ENCODE assay signal across 1 cellular context in the genomic region with DNA sequence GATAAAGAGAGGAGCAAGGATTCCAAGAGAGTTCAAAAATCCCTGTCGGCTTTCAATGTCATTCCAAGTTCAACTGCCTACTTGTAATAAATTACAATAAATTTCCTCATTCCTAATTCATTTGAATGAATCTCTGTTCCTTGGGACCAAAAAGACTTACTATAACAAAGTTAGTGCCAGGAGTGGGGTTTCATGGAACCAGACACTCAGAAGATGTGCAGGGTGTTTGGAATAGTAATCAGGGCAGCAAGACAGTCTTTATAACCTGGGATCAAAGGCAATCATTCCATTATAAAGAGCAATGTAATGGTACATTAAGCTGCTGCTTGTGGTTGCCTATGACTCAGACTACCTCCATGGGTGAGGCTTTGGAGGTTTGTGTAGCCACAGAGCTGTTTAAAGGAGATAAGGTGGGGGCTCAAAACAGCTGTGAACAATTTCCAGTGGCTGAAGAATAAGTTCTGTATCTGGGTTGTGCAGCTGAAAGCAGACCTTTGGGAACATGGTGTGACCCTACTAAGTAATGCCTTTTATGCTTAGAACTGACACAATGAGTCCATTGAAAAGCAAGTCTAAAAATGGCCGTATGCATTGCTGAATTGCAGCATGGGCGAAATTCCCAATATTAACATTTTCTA.
TF ChIP-seq lines count a peak whose summit lies in the region.

No MANE protein-coding gene starts in this region.

TF ChIP-seq in K562, 482 proteins besides CTCF, POLR2A, EP300 and RAD21 (continued from another document and continues in another):
- TF ChIP-seq, protein P1, sequence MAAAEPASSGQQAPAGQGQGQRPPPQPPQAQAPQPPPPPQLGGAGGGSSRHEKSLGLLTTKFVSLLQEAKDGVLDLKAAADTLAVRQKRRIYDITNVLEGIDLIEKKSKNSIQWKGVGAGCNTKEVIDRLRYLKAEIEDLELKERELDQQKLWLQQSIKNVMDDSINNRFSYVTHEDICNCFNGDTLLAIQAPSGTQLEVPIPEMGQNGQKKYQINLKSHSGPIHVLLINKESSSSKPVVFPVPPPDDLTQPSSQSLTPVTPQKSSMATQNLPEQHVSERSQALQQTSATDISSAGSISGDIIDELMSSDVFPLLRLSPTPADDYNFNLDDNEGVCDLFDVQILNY (CRISPR knock-in tag; IDR thresholded peaks at IDR 0.05) = no peak
- TF ChIP-seq CCAR2 (IDR thresholded peaks at IDR 0.05; ENCODE audit: low read depth, low read length) (no peak), TEAD1 (CRISPR knock-in tag; IDR thresholded peaks at IDR 0.05) (no peak), BACH1 (tag; IDR thresholded peaks at IDR 0.05) (no peak), ZSCAN29 (IDR thresholded peaks at IDR 0.05) (no peak), ZNF444 (CRISPR knock-in tag; IDR thresholded peaks at IDR 0.05) (no peak), ZFX (CRISPR knock-in tag; IDR thresholded peaks at IDR 0.05) (no peak), KDM1A (IDR thresholded peaks at IDR 0.05) (peak; percentile 56 to 71; a peak in 3 of 4 replicates), ZNF263 (CRISPR knock-in tag; IDR thresholded peaks at IDR 0.05; ENCODE audit: borderline replicate concordance) (no peak), ERF (CRISPR knock-in tag; IDR thresholded peaks at IDR 0.05) (no peak), ZNF282 (CRISPR knock-in tag; IDR thresholded peaks at IDR 0.05) (no peak), SMARCC2 (IDR thresholded peaks at IDR 0.05; ENCODE audit: low read depth) (peak; percentile 81), ZNF699 (CRISPR knock-in tag; IDR thresholded peaks at IDR 0.05; ENCODE audit: insufficient replicate concordance) (no peak), ZBTB1 (CRISPR knock-in tag; IDR thresholded peaks at IDR 0.05; ENCODE audit: borderline replicate concordance, low read depth) (no peak; the same call in 1 of the 2 replicates), KAT7 (CRISPR knock-in tag; IDR thresholded peaks at IDR 0.05; ENCODE audit: borderline replicate concordance) (no peak), ZBED1 (IDR thresholded peaks at IDR 0.05) (no peak), FOXK2 (conservative IDR thresholded peaks at IDR 0.05 in 1 of 2, IDR thresholded peaks at IDR 0.05 in 1 of 2; ENCODE audit: low read depth in 2 of 2) (no peak), GTF2A2 (tag; IDR thresholded peaks at IDR 0.05) (no peak), SNIP1 (IDR thresholded peaks at IDR 0.05; ENCODE audit: low read depth) (no peak), ZNF561 (CRISPR knock-in tag; conservative IDR thresholded peaks at IDR 0.05) (no peak), POLR3A (IDR thresholded peaks at IDR 0.05; ENCODE audit: borderline replicate concordance, extremely low read depth, insufficient read depth, insufficient read length) (no peak), XRCC4 (IDR thresholded peaks at IDR 0.05; ENCODE audit: extremely low read depth, insufficient read depth, insufficient read length) (no peak)
- TF ChIP-seq, protein P2, sequence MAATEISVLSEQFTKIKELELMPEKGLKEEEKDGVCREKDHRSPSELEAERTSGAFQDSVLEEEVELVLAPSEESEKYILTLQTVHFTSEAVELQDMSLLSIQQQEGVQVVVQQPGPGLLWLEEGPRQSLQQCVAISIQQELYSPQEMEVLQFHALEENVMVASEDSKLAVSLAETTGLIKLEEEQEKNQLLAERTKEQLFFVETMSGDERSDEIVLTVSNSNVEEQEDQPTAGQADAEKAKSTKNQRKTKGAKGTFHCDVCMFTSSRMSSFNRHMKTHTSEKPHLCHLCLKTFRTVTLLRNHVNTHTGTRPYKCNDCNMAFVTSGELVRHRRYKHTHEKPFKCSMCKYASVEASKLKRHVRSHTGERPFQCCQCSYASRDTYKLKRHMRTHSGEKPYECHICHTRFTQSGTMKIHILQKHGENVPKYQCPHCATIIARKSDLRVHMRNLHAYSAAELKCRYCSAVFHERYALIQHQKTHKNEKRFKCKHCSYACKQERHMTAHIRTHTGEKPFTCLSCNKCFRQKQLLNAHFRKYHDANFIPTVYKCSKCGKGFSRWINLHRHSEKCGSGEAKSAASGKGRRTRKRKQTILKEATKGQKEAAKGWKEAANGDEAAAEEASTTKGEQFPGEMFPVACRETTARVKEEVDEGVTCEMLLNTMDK (IDR thresholded peaks at IDR 0.05; ENCODE audit: borderline replicate concordance, insufficient read depth, low read depth, low read length, poor library complexity, severe bottlenecking) = no peak
- TF ChIP-seq, protein P3, sequence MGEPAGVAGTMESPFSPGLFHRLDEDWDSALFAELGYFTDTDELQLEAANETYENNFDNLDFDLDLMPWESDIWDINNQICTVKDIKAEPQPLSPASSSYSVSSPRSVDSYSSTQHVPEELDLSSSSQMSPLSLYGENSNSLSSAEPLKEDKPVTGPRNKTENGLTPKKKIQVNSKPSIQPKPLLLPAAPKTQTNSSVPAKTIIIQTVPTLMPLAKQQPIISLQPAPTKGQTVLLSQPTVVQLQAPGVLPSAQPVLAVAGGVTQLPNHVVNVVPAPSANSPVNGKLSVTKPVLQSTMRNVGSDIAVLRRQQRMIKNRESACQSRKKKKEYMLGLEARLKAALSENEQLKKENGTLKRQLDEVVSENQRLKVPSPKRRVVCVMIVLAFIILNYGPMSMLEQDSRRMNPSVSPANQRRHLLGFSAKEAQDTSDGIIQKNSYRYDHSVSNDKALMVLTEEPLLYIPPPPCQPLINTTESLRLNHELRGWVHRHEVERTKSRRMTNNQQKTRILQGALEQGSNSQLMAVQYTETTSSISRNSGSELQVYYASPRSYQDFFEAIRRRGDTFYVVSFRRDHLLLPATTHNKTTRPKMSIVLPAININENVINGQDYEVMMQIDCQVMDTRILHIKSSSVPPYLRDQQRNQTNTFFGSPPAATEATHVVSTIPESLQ (CRISPR knock-in tag; IDR thresholded peaks at IDR 0.05) = no peak
- TF ChIP-seq, protein P4, sequence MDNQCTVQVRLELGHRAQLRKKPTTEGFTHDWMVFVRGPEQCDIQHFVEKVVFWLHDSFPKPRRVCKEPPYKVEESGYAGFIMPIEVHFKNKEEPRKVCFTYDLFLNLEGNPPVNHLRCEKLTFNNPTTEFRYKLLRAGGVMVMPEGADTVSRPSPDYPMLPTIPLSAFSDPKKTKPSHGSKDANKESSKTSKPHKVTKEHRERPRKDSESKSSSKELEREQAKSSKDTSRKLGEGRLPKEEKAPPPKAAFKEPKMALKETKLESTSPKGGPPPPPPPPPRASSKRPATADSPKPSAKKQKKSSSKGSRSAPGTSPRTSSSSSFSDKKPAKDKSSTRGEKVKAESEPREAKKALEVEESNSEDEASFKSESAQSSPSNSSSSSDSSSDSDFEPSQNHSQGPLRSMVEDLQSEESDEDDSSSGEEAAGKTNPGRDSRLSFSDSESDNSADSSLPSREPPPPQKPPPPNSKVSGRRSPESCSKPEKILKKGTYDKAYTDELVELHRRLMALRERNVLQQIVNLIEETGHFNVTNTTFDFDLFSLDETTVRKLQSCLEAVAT (IDR thresholded peaks at IDR 0.05) = peak in 1 of 2 experiments; percentile 63; a peak in 1 of 4 replicates
- TF ChIP-seq, protein P5, sequence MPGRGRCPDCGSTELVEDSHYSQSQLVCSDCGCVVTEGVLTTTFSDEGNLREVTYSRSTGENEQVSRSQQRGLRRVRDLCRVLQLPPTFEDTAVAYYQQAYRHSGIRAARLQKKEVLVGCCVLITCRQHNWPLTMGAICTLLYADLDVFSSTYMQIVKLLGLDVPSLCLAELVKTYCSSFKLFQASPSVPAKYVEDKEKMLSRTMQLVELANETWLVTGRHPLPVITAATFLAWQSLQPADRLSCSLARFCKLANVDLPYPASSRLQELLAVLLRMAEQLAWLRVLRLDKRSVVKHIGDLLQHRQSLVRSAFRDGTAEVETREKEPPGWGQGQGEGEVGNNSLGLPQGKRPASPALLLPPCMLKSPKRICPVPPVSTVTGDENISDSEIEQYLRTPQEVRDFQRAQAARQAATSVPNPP (IDR thresholded peaks at IDR 0.05; ENCODE audit: borderline replicate concordance, insufficient read depth, insufficient read length) = no peak
- TF ChIP-seq, protein P6, sequence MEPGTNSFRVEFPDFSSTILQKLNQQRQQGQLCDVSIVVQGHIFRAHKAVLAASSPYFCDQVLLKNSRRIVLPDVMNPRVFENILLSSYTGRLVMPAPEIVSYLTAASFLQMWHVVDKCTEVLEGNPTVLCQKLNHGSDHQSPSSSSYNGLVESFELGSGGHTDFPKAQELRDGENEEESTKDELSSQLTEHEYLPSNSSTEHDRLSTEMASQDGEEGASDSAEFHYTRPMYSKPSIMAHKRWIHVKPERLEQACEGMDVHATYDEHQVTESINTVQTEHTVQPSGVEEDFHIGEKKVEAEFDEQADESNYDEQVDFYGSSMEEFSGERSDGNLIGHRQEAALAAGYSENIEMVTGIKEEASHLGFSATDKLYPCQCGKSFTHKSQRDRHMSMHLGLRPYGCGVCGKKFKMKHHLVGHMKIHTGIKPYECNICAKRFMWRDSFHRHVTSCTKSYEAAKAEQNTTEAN (CRISPR knock-in tag; IDR thresholded peaks at IDR 0.05) = no peak
- TF ChIP-seq, protein P7, sequence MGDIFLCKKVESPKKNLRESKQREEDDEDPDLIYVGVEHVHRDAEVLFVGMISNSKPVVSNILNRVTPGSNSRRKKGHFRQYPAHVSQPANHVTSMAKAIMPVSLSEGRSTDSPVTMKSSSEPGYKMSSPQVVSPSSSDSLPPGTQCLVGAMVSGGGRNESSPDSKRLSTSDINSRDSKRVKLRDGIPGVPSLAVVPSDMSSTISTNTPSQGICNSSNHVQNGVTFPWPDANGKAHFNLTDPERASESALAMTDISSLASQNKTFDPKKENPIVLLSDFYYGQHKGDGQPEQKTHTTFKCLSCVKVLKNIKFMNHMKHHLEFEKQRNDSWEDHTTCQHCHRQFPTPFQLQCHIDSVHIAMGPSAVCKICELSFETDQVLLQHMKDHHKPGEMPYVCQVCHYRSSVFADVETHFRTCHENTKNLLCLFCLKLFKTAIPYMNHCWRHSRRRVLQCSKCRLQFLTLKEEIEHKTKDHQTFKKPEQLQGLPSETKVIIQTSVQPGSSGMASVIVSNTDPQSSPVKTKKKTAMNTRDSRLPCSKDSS (IDR thresholded peaks at IDR 0.05; ENCODE audit: low read depth, partially characterized antibody) = no peak
- TF ChIP-seq, protein P8, sequence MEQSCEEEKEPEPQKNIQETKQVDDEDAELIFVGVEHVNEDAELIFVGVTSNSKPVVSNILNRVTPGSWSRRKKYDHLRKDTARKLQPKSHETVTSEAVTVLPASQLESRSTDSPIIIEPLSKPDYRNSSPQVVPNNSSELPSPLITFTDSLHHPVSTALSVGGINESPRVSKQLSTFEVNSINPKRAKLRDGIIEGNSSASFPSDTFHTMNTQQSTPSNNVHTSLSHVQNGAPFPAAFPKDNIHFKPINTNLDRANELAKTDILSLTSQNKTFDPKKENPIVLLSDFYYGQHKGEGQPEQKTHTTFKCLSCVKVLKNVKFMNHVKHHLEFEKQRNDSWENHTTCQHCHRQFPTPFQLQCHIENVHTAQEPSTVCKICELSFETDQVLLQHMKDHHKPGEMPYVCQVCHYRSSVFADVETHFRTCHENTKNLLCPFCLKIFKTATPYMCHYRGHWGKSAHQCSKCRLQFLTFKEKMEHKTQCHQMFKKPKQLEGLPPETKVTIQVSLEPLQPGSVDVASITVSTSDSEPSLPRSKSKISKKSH (CRISPR knock-in tag; IDR thresholded peaks at IDR 0.05) = no peak
- TF ChIP-seq, protein P9, sequence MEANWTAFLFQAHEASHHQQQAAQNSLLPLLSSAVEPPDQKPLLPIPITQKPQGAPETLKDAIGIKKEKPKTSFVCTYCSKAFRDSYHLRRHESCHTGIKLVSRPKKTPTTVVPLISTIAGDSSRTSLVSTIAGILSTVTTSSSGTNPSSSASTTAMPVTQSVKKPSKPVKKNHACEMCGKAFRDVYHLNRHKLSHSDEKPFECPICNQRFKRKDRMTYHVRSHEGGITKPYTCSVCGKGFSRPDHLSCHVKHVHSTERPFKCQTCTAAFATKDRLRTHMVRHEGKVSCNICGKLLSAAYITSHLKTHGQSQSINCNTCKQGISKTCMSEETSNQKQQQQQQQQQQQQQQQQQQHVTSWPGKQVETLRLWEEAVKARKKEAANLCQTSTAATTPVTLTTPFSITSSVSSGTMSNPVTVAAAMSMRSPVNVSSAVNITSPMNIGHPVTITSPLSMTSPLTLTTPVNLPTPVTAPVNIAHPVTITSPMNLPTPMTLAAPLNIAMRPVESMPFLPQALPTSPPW (CRISPR knock-in tag; IDR thresholded peaks at IDR 0.05) = peak; percentile 54
- TF ChIP-seq, protein P10, sequence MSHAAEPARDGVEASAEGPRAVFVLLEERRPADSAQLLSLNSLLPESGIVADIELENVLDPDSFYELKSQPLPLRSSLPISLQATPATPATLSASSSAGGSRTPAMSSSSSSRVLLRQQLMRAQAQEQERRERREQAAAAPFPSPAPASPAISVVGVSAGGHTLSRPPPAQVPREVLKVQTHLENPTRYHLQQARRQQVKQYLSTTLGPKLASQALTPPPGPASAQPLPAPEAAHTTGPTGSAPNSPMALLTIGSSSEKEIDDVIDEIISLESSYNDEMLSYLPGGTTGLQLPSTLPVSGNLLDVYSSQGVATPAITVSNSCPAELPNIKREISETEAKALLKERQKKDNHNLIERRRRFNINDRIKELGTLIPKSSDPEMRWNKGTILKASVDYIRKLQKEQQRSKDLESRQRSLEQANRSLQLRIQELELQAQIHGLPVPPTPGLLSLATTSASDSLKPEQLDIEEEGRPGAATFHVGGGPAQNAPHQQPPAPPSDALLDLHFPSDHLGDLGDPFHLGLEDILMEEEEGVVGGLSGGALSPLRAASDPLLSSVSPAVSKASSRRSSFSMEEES (CRISPR knock-in tag; IDR thresholded peaks at IDR 0.05) = no peak
- TF ChIP-seq, protein P11, sequence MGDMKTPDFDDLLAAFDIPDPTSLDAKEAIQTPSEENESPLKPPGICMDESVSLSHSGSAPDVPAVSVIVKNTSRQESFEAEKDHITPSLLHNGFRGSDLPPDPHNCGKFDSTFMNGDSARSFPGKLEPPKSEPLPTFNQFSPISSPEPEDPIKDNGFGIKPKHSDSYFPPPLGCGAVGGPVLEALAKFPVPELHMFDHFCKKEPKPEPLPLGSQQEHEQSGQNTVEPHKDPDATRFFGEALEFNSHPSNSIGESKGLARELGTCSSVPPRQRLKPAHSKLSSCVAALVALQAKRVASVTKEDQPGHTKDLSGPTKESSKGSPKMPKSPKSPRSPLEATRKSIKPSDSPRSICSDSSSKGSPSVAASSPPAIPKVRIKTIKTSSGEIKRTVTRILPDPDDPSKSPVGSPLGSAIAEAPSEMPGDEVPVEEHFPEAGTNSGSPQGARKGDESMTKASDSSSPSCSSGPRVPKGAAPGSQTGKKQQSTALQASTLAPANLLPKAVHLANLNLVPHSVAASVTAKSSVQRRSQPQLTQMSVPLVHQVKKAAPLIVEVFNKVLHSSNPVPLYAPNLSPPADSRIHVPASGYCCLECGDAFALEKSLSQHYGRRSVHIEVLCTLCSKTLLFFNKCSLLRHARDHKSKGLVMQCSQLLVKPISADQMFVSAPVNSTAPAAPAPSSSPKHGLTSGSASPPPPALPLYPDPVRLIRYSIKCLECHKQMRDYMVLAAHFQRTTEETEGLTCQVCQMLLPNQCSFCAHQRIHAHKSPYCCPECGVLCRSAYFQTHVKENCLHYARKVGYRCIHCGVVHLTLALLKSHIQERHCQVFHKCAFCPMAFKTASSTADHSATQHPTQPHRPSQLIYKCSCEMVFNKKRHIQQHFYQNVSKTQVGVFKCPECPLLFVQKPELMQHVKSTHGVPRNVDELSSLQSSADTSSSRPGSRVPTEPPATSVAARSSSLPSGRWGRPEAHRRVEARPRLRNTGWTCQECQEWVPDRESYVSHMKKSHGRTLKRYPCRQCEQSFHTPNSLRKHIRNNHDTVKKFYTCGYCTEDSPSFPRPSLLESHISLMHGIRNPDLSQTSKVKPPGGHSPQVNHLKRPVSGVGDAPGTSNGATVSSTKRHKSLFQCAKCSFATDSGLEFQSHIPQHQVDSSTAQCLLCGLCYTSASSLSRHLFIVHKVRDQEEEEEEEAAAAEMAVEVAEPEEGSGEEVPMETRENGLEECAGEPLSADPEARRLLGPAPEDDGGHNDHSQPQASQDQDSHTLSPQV (IDR thresholded peaks at IDR 0.05) = no peak
